Comparison of ENCODE assay signal across 1 cellular context in the genomic region with DNA sequence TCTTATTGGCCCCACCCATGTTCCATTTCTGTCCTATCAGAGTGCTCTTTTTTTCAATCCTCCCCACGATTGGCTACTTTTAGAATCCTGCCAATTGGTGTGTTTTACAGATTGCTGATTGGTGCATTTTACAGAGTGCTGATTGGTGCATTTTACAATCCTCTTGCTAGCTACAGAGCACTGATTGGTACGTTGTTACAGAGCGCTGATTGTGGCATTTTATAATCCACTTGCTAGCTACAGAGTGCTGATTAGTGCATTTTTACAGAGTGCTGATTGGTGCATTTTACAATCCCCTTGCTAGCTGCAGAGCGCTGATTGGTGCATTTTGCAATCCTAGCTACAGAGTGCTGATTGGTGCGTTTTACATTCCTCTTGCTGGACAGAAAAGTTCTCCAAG.
TF ChIP-seq lines count a peak whose summit lies in the region.

No MANE protein-coding gene starts in this region.

TF ChIP-seq in HepG2, 621 proteins besides CTCF, POLR2A, EP300 and RAD21:
- TF ChIP-seq MAFF (IDR thresholded peaks at IDR 0.05; ENCODE audit: low read depth, low read length) (peak; percentile 86), MAFK (conservative IDR thresholded peaks at IDR 0.05 in 1 of 2, IDR thresholded peaks at IDR 0.05 in 1 of 2; ENCODE audit: low read length in 2 of 2) (peak; percentile 67 to 83), ZNF232 (CRISPR knock-in tag; IDR thresholded peaks at IDR 0.05; ENCODE audit: borderline replicate concordance) (no peak), XBP1 (CRISPR knock-in tag; IDR thresholded peaks at IDR 0.05) (no peak), SNRNP70 (IDR thresholded peaks at IDR 0.05; ENCODE audit: low read depth, low read length) (no peak), ZNF207 (IDR thresholded peaks at IDR 0.05; ENCODE audit: borderline replicate concordance) (no peak), ZNF354B (CRISPR knock-in tag; IDR thresholded peaks at IDR 0.05) (no peak)
- TF ChIP-seq, protein P1, sequence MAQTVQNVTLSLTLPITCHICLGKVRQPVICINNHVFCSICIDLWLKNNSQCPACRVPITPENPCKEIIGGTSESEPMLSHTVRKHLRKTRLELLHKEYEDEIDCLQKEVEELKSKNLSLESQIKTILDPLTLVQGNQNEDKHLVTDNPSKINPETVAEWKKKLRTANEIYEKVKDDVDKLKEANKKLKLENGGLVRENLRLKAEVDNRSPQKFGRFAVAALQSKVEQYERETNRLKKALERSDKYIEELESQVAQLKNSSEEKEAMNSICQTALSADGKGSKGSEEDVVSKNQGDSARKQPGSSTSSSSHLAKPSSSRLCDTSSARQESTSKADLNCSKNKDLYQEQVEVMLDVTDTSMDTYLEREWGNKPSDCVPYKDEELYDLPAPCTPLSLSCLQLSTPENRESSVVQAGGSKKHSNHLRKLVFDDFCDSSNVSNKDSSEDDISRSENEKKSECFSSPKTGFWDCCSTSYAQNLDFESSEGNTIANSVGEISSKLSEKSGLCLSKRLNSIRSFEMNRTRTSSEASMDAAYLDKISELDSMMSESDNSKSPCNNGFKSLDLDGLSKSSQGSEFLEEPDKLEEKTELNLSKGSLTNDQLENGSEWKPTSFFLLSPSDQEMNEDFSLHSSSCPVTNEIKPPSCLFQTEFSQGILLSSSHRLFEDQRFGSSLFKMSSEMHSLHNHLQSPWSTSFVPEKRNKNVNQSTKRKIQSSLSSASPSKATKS (CRISPR knock-in tag; IDR thresholded peaks at IDR 0.05): no peak
TF ChIP-seq in HepG2: peak in this region for 2.
